In genomic region chr17:72588961-72589360, GRCh38 we compare ENCODE assay signal across 10 cellular contexts.
A peak's percentile ranks its signal among the peaks of the same experiment; 100 is the strongest.
DNase-seq lines count a peak whose midpoint lies in the region; ATAC-seq, FAIRE-seq and TF ChIP-seq lines count a peak whose summit lies in the region.
"Had no signal": no experiment of that assay in that cellular context is flagged by ENCODE, and none has a peak within 500 bp of the region (broad histone marks: within the 10 kb centered on the region; RNA-seq: fewer than 3 reads in every experiment).

No MANE protein-coding gene starts in this region.

- WGBS in psoas muscle, 3 donors = 49 to 50% (median 50%) methylated on average over 11 of the region's 11 CpGs

- ATAC-seq in left colon (peak; percentile 70), psoas muscle (no peak), GM21576 (IDR thresholded peaks at IDR 0.05; ENCODE audit: unreplicated experiment) (no peak)

- H3K27me3 Mint-ChIP-seq in activated CD4-positive, alpha-beta T cell treated with anti-CD3 and anti-CD28 coated beads, Interleukin-2, amount 10 ng/mL, durations not matched to agents 24 days and 14 days = peaks cover 31% of the 10 kb centered on the region

- H3K9me3 ChIP-seq in psoas muscle = no peaks in the 10 kb centered on the region

- no peaks in the 10 kb centered on the region for H3K36me3 Mint-ChIP-seq in activated CD4-positive, alpha-beta T cell treated with anti-CD3 and anti-CD28 coated beads, Interleukin-2, amount 10 ng/mL, durations not matched to agents 24 days and 14 days (ENCODE audit: low read depth)
- H3K36me3 Mint-ChIP-seq: activated naive CD8-positive, alpha-beta T cell treated with anti-CD3 and anti-CD28 coated beads for 36 hours; naive B cell had no signal

- no peak overlapping the region for H3K27ac ChIP-seq in psoas muscle

- no peaks in the 10 kb centered on the region for H3K36me3 ChIP-seq in psoas muscle (ENCODE audit: insufficient read depth in 1 of 2, low read depth in 1 of 2)

- peaks cover 36% of the 10 kb centered on the region for H3K4me1 Mint-ChIP-seq in activated CD4-positive, alpha-beta T cell treated with anti-CD3 and anti-CD28 coated beads, Interleukin-2, amount 10 ng/mL, durations not matched to agents 24 days and 14 days

- FAIRE-seq in D721Med (lab: Jason Lieb, UNC) = no peak

- H3K9me3 Mint-ChIP-seq in activated CD4-positive, alpha-beta T cell treated with anti-CD3 and anti-CD28 coated beads, Interleukin-2, amount 10 ng/mL, durations not matched to agents 24 days and 14 days = no peaks in the 10 kb centered on the region
- H3K9me3 Mint-ChIP-seq: activated naive CD8-positive, alpha-beta T cell treated with anti-CD3 and anti-CD28 coated beads for 36 hours had no signal

- H3K27ac Mint-ChIP-seq in activated CD4-positive, alpha-beta T cell treated with anti-CD3 and anti-CD28 coated beads, Interleukin-2, amount 10 ng/mL, durations not matched to agents 24 days and 14 days = no peak overlapping the region
- H3K27ac Mint-ChIP-seq: activated naive CD8-positive, alpha-beta T cell treated with anti-CD3 and anti-CD28 coated beads for 36 hours; naive B cell had no signal

- intact Hi-C loops in activated CD4-positive, alpha-beta T cell treated with anti-CD3 and anti-CD28 coated beads, Interleukin-2, amount 10 ng/mL, durations not matched to agents 24 days and 14 days (cut with micrococcal nuclease) = no loop called here
- intact Hi-C loops in left colon (cut with DNase I, micrococcal nuclease) (no loop called here), psoas muscle (cut with DNase I) (no loop called here)

- H3K27me3 ChIP-seq in psoas muscle (ENCODE audit: insufficient read depth in 3 of 3, low read length in 2 of 3) = peaks cover 0 to 44% (median 11%) of the 10 kb centered on the region in 3 donors

- no peak for TF ChIP-seq CTCF in psoas muscle (IDR thresholded peaks at IDR 0.05)
- no peak for TF ChIP-seq CTCF in D721Med (IDR thresholded peaks at IDR 0.05; ENCODE audit: insufficient read depth, missing control alignments)

- DNase-seq in AG08395 (ENCODE audit: low spot score) (peak; percentile 47), NCI-H1092 treated with DMSO at 0.1 percent for 48 hours (lab: John Stamatoyannopoulos, UW) (peak; percentile 64), left colon (peak; percentile 72 to 85), SIG-M5 (lab: John Stamatoyannopoulos, UW) (no peak), psoas muscle (no peak), D721Med (ENCODE audit: insufficient read length, low spot score) (no peak)
- DNase-seq in activated CD4-positive, alpha-beta T cell treated with anti-CD3 and anti-CD28 coated beads, Interleukin-2, amount 10 ng/mL, durations not matched to agents 24 days and 14 days = peak; percentile 61
- DNase-seq: activated naive CD8-positive, alpha-beta T cell treated with anti-CD3 and anti-CD28 coated beads for 36 hours; naive B cell had no signal

- no peak overlapping the region for H3K4me3 ChIP-seq in psoas muscle

- no peak overlapping the region for H3K4me3 Mint-ChIP-seq in activated CD4-positive, alpha-beta T cell treated with anti-CD3 and anti-CD28 coated beads, Interleukin-2, amount 10 ng/mL, durations not matched to agents 24 days and 14 days
- H3K4me3 Mint-ChIP-seq: activated naive CD8-positive, alpha-beta T cell treated with anti-CD3 and anti-CD28 coated beads for 36 hours had no signal

- peaks cover 11% of the 10 kb centered on the region for H3K4me1 ChIP-seq in psoas muscle

Comparison
In these comparisons a context has a peak if more than half of its experiments do, and no peak if none do; other contexts are left out.
1. DNase-seq: peak in AG08395 (single experiment), NCI-H1092 treated with DMSO at 0.1 percent for 48 hours (single experiment), activated CD4-positive, alpha-beta T cell treated with anti-CD3 and anti-CD28 coated beads, Interleukin-2, amount 10 ng/mL, durations not matched to agents 24 days and 14 days (single experiment) and left colon (2 of 2); none in SIG-M5 (single experiment), psoas muscle (0 of 2) and D721Med (single experiment).